In genomic region chr6:74167506-74167905, GRCh38 we compare ENCODE assay signal across 21 cellular contexts.
"Had no signal": no experiment of that assay in that cellular context is flagged by ENCODE, and none has a peak within 500 bp of the region (broad histone marks: within the 10 kb centered on the region; RNA-seq: fewer than 3 reads in every experiment).

No MANE protein-coding gene starts in this region.

- H3K36me3 ChIP-seq: neutrophil, pancreas, spleen, suprapubic skin, transverse colon, upper lobe of right lung, uterus had no signal

- H3K27me3 ChIP-seq: dorsolateral prefrontal cortex, neutrophil, pancreas, spleen, suprapubic skin, transverse colon, upper lobe of right lung, uterus had no signal

- DNase-seq: cerebellar nuclear complex; cortex of kidney; dorsolateral prefrontal cortex; effector CD4-positive, alpha-beta T cell; mucosa of descending colon; naive B cell; pancreas; spleen; stimulated activated CD4-positive, alpha-beta T cell treated with anti-CD3 and anti-CD28 coated beads, Interleukin-4, amount 100 ng/mL, for 4 hours; stimulated activated naive CD8-positive, alpha-beta T cell treated with anti-CD3 and anti-CD28 coated beads, Interleukin-15, Interleukin-2, amounts not matched to agents 100 U/mL and 50 U/mL, for 24 hours; transverse colon; upper lobe of right lung; uterus had no signal

- H3K4me3 ChIP-seq: dorsolateral prefrontal cortex, mucosa of descending colon, pancreas, skin epidermis, spleen, suprapubic skin, transverse colon, upper lobe of right lung, uterus had no signal

- H3K4me3 Mint-ChIP-seq: mesothelial cell of epicardium; naive B cell; natural killer cell treated with Interleukin-12 subunit alpha and Interleukin-12 subunit beta and Interleukin-15 and Interleukin-18, amount 100 ng/mL, for 72 hours; neural crest cell; stimulated activated memory B cell treated with anti-CD40 and anti-IgM and Interleukin-4, amounts not matched to agents 10 μg/mL and 1 μg/mL and 100 μg/mL, for 72 hours had no signal

- H3K9me3 ChIP-seq: mucosa of descending colon, neutrophil, pancreas, spleen, suprapubic skin, transverse colon, upper lobe of right lung, uterus had no signal

- ATAC-seq: left lobe of liver; mucosa of descending colon; natural killer cell treated with Interleukin-12 subunit alpha and Interleukin-12 subunit beta and Interleukin-15 and Interleukin-18, amount 100 ng/mL, for 72 hours; pancreas; stimulated activated memory B cell treated with anti-CD40 and anti-IgM and Interleukin-4, amounts not matched to agents 10 μg/mL and 1 μg/mL and 100 μg/mL, for 72 hours; stimulated activated naive CD8-positive, alpha-beta T cell treated with anti-CD3 and anti-CD28 coated beads, Interleukin-15, Interleukin-2, amounts not matched to agents 100 U/mL and 50 U/mL, for 24 hours; upper lobe of right lung had no signal

- H3K36me3 Mint-ChIP-seq: mesothelial cell of epicardium; naive B cell; natural killer cell treated with Interleukin-12 subunit alpha and Interleukin-12 subunit beta and Interleukin-15 and Interleukin-18, amount 100 ng/mL, for 72 hours; stimulated activated memory B cell treated with anti-CD40 and anti-IgM and Interleukin-4, amounts not matched to agents 10 μg/mL and 1 μg/mL and 100 μg/mL, for 72 hours had no signal

- H3K27me3 Mint-ChIP-seq: naive B cell; natural killer cell treated with Interleukin-12 subunit alpha and Interleukin-12 subunit beta and Interleukin-15 and Interleukin-18, amount 100 ng/mL, for 72 hours; stimulated activated memory B cell treated with anti-CD40 and anti-IgM and Interleukin-4, amounts not matched to agents 10 μg/mL and 1 μg/mL and 100 μg/mL, for 72 hours had no signal

- H3K4me1 ChIP-seq: pancreas, spleen, upper lobe of right lung, uterus had no signal

- H3K4me1 Mint-ChIP-seq: mesothelial cell of epicardium; naive B cell; neural crest cell; stimulated activated memory B cell treated with anti-CD40 and anti-IgM and Interleukin-4, amounts not matched to agents 10 μg/mL and 1 μg/mL and 100 μg/mL, for 72 hours had no signal

- H3K9me3 Mint-ChIP-seq: mesothelial cell of epicardium; neural crest cell; stimulated activated memory B cell treated with anti-CD40 and anti-IgM and Interleukin-4, amounts not matched to agents 10 μg/mL and 1 μg/mL and 100 μg/mL, for 72 hours had no signal

- H3K27ac Mint-ChIP-seq: naive B cell; natural killer cell treated with Interleukin-12 subunit alpha and Interleukin-12 subunit beta and Interleukin-15 and Interleukin-18, amount 100 ng/mL, for 72 hours; stimulated activated memory B cell treated with anti-CD40 and anti-IgM and Interleukin-4, amounts not matched to agents 10 μg/mL and 1 μg/mL and 100 μg/mL, for 72 hours had no signal

- H3K27ac ChIP-seq: dorsolateral prefrontal cortex, neutrophil, pancreas, skin epidermis, spleen, suprapubic skin, transverse colon, upper lobe of right lung had no signal
